In genomic region chr12:30824311-30824710, GRCh38 we compare ENCODE assay signal across 33 cellular contexts.
DNase-seq lines count a peak whose midpoint lies in the region; ATAC-seq and TF ChIP-seq lines count a peak whose summit lies in the region.
"Had no signal": no experiment of that assay in that cellular context is flagged by ENCODE, and none has a peak within 500 bp of the region (broad histone marks: within the 10 kb centered on the region; RNA-seq: fewer than 3 reads in every experiment).

No MANE protein-coding gene starts in this region.

- no peaks in the 10 kb centered on the region for H3K9me3 Mint-ChIP-seq in CD4-positive, alpha-beta T cell
- H3K9me3 Mint-ChIP-seq in IgD-negative memory B cell (peaks cover 0 to 2% (median 0%) of the 10 kb centered on the region in 3 donors), neural crest cell (no peaks in the 10 kb centered on the region)
- H3K9me3 Mint-ChIP-seq: dendritic cell treated with granulocyte-macrophage colony-stimulating factor and Interleukin-4, amounts not matched to agents 40 ng/mL and 50 ng/mL, for 4 days had no signal

- H3K27ac ChIP-seq in CD4-positive, alpha-beta T cell (ENCODE audit: low read depth, low read length), result no peak overlapping the region
- H3K27ac ChIP-seq: lower lobe of right lung, Peyer's patch, right lobe of liver, spleen, stomach, uterus, VCaP had no signal

- POLR2A ChIA-PET in CD4-positive, alpha-beta T cell (lab: Charles Lee), result no interaction called here

- no peaks in the 10 kb centered on the region for H3K9me3 ChIP-seq in CD4-positive, alpha-beta T cell (ENCODE audit: control insufficient read depth, low read length)
- H3K9me3 ChIP-seq: heart right ventricle, lower lobe of right lung, Peyer's patch, right lobe of liver, spleen, stomach, uterus had no signal

- CTCF ChIA-PET in CD4-positive, alpha-beta T cell (lab: Charles Lee), result no interaction called here

- TF ChIP-seq CTCF in CD4-positive, alpha-beta T cell (IDR thresholded peaks at IDR 0.05), result no peak
- TF ChIP-seq CTCF in neural crest cell (conservative IDR thresholded peaks at IDR 0.05), result no peak

- H3K36me3 Mint-ChIP-seq in CD4-positive, alpha-beta T cell (ENCODE audit: low read depth), result no peaks in the 10 kb centered on the region
- peaks cover 4% of the 10 kb centered on the region for H3K36me3 Mint-ChIP-seq in IgD-negative memory B cell
- H3K36me3 Mint-ChIP-seq in neural crest cell (ENCODE audit: low read depth), result no peaks in the 10 kb centered on the region

- peak overlapping the region; percentile 55 for H3K4me3 Mint-ChIP-seq in CD4-positive, alpha-beta T cell
- peak overlapping the region in 3 of 4 donors; percentile 28 to 94 (median 83) for H3K4me3 Mint-ChIP-seq in IgD-negative memory B cell
- H3K4me3 Mint-ChIP-seq in neural crest cell, result peak overlapping the region; percentile 8
- H3K4me3 Mint-ChIP-seq: activated CD4-positive, alpha-beta T cell treated with anti-CD3 and anti-CD28 coated beads for 36 hours; dendritic cell treated with granulocyte-macrophage colony-stimulating factor and Interleukin-4, amounts not matched to agents 40 ng/mL and 50 ng/mL, for 4 days had no signal

- no peak for ATAC-seq in CD4-positive, alpha-beta T cell (ENCODE audit: poor library complexity)
- ATAC-seq in GM21360 (IDR thresholded peaks at IDR 0.05; ENCODE audit: unreplicated experiment), result no peak
- ATAC-seq: activated CD4-positive, alpha-beta T cell treated with anti-CD3 and anti-CD28 coated beads for 36 hours; HCT116; heart right ventricle; lower lobe of right lung; right lobe of liver had no signal

- intact Hi-C loops in CD4-positive, alpha-beta T cell (cut with DNase I, micrococcal nuclease), result no loop called here

- H3K27ac Mint-ChIP-seq in CD4-positive, alpha-beta T cell, result no peak overlapping the region
- H3K27ac Mint-ChIP-seq in IgD-negative memory B cell, result peak overlapping the region in 1 of 3 donors; percentile 25
- no peak overlapping the region for H3K27ac Mint-ChIP-seq in neural crest cell (ENCODE audit: unreplicated experiment)
- H3K27ac Mint-ChIP-seq: activated CD4-positive, alpha-beta T cell treated with anti-CD3 and anti-CD28 coated beads for 36 hours; dendritic cell treated with granulocyte-macrophage colony-stimulating factor and Interleukin-4, amounts not matched to agents 40 ng/mL and 50 ng/mL, for 4 days had no signal

- H3K27me3 Mint-ChIP-seq in CD4-positive, alpha-beta T cell, result peaks cover 60% of the 10 kb centered on the region
- H3K27me3 Mint-ChIP-seq in IgD-negative memory B cell (peaks cover 9% of the 10 kb centered on the region), neural crest cell (ENCODE audit: low read depth) (peaks cover 3% of the 10 kb centered on the region)

- no peak for DNase-seq in CD4-positive, alpha-beta T cell
- DNase-seq in islet precursor cell (peak; percentile 37), neural crest cell (ENCODE audit: low read depth, low spot score) (no peak), DMS53 treated with DMSO at 0.1 percent for 48 hours (lab: John Stamatoyannopoulos, UW; ENCODE audit: unreplicated experiment) (no peak)
- no peak for DNase-seq in stimulated activated CD4-positive, alpha-beta T cell treated with anti-CD3 and anti-CD28 coated beads, Interleukin-12 subunit alpha, Interleukin-12 subunit beta, amount 100 ng/mL, for 4 hours
- DNase-seq: activated CD4-positive, alpha-beta T cell treated with anti-CD3 and anti-CD28 coated beads for 36 hours; activated CD8-positive, alpha-beta memory T cell treated with anti-CD3 and anti-CD28 coated beads for 24 hours; activated gamma-delta T cell; activated T-cell treated with anti-CD3 and anti-CD28 coated beads for 4 hours; C1 segment of cervical spinal cord; Calu3; DMS79 treated with DMSO at 0.1 percent for 48 hours; GDM1; heart right ventricle; IMR-90; lower lobe of right lung; NCI-H146; NCI-H2107; NCI-H446; NCI-H748 treated with DMSO at 0.1 percent for 48 hours; Peyer's patch; right lobe of liver; SHP77; spleen; stimulated activated CD8-positive, alpha-beta memory T cell treated with anti-CD3 and anti-CD28 coated beads, Interleukin-4, amount 100 ng/mL, for 48 hours; stomach; T1000; uterus had no signal

- H3K4me1 Mint-ChIP-seq in CD4-positive, alpha-beta T cell (ENCODE audit: low read depth), result peaks cover 15% of the 10 kb centered on the region
- H3K4me1 Mint-ChIP-seq in IgD-negative memory B cell, result peaks cover 0 to 10% (median 2%) of the 10 kb centered on the region in 3 donors
- H3K4me1 Mint-ChIP-seq in neural crest cell, result peaks cover 38% of the 10 kb centered on the region

- H3K27me3 ChIP-seq in CD4-positive, alpha-beta T cell (ENCODE audit: control insufficient read depth, insufficient read depth, low read length), result peaks cover 9% of the 10 kb centered on the region
- H3K27me3 ChIP-seq: Peyer's patch, right lobe of liver, uterus had no signal

Comparison
In these comparisons a context has a peak if more than half of its experiments do, and no peak if none do; other contexts are left out.
1. H3K4me3 Mint-ChIP-seq: peak in every context shown above with its lines; median percentile 83 in IgD-negative memory B cell; 55 in CD4-positive, alpha-beta T cell; 8 in neural crest cell.